14 cellular contexts compared by ENCODE assay signal in the genomic region with DNA sequence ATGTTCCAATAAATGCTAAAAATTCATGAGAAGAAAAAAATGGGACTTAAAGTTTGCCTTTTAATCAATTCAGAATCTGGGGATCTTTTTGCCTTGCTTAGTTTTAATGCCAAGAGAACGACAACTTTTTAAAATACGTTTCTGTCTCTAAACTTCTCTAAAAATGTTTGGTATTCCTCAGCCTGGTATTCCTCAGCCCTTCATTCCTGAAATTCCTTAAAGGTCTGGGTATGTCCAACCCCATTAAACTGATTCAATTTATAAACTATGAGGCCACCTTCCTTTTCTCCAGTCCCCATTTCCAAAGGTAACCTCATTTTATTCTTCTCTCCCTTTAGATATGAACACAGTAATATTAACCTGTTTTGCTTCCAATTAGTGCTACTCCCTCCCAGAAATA. TPM values are rescaled to one million over a fixed set of nuclear protein-coding genes. Genes with fewer than 3 reads are reported as not detected.
DNase-seq lines count a peak whose midpoint lies in the region; ATAC-seq and TF ChIP-seq lines count a peak whose summit lies in the region.
"Had no signal": no experiment of that assay in that cellular context is flagged by ENCODE, and none has a peak within 500 bp of the region (broad histone marks: within the 10 kb centered on the region; RNA-seq: fewer than 3 reads in every experiment).

No MANE protein-coding gene starts in this region.

- H3K4me3 Mint-ChIP-seq in endodermal cell (no peak overlapping the region), osteocyte (ENCODE audit: unreplicated experiment) (no peak overlapping the region)
- H3K4me3 Mint-ChIP-seq: activated CD8-positive, alpha-beta T cell treated with anti-CD3 and anti-CD28 coated beads for 36 hours; CD8-positive, alpha-beta memory T cell; naive thymus-derived CD4-positive, alpha-beta T cell had no signal

- peaks cover 35% of the 10 kb centered on the region for H3F3A ChIP-seq in PC-3 (ENCODE audit: low read length, unreplicated experiment)

- no peaks in the 10 kb centered on the region for H3K79me2 ChIP-seq in PC-3 (ENCODE audit: low read length)

- H3K9me2 ChIP-seq in PC-3 (replicated peaks; ENCODE audit: low read length) = no peaks in the 10 kb centered on the region

- H2AFZ ChIP-seq in PC-3 (ENCODE audit: low read length) = no peak overlapping the region

- DNase-seq in GM03348 (ENCODE audit: low spot score) = peak; percentile 31
- no peak for DNase-seq in PC-3
- no peak for DNase-seq in endodermal cell
- no peak for DNase-seq in osteocyte (ENCODE audit: extremely low spot score, unreplicated experiment)
- DNase-seq in stimulated activated CD4-positive, alpha-beta T cell treated with anti-CD3 and anti-CD28 coated beads, Interleukin-15, amount 100 ng/mL, for 24 hours = no peak
- no peak for DNase-seq in MG63
- no peak for DNase-seq in inferior parietal cortex (ENCODE audit: extremely low spot score)
- DNase-seq: activated CD8-positive, alpha-beta T cell treated with anti-CD3 and anti-CD28 coated beads for 36 hours; CD8-positive, alpha-beta memory T cell; naive thymus-derived CD4-positive, alpha-beta T cell; SHP77 treated with DMSO at 0.1 percent for 48 hours; stimulated activated CD4-positive, alpha-beta T cell treated with anti-CD3 and anti-CD28 coated beads, Interleukin-2, amount 100 ng/mL, for 48 hours; upper lobe of left lung had no signal

- BruUV-seq in PC-3 (replicated peaks; lab: Mats Ljungman, UMichigan) = no TSS peak

- ATAC-seq in PC-3 (no peak), GM21423 (IDR thresholded peaks at IDR 0.05; ENCODE audit: unreplicated experiment) (no peak)
- ATAC-seq: activated CD8-positive, alpha-beta T cell treated with anti-CD3 and anti-CD28 coated beads for 36 hours; naive thymus-derived CD4-positive, alpha-beta T cell had no signal

- 91 to 95% methylated on average over 2 of the region's 2 CpGs for WGBS in endodermal cell (ENCODE audit: insufficient coverage in 1 of 2, insufficient read length in 1 of 2), 2 experiments

- peak overlapping the region; percentile 66 for H3K4me2 ChIP-seq in PC-3 (ENCODE audit: low read length)

- H3K27me3 Mint-ChIP-seq in endodermal cell (ENCODE audit: insufficient read depth) = no peaks in the 10 kb centered on the region
- H3K27me3 Mint-ChIP-seq in osteocyte (ENCODE audit: unreplicated experiment) = no peaks in the 10 kb centered on the region
- H3K27me3 Mint-ChIP-seq: activated CD8-positive, alpha-beta T cell treated with anti-CD3 and anti-CD28 coated beads for 36 hours; CD8-positive, alpha-beta memory T cell; naive thymus-derived CD4-positive, alpha-beta T cell had no signal

- H3K36me3 Mint-ChIP-seq in endodermal cell (ENCODE audit: low read depth) (peaks cover 52% of the 10 kb centered on the region), osteocyte (ENCODE audit: unreplicated experiment) (peaks cover 3% of the 10 kb centered on the region)

- no peaks in the 10 kb centered on the region for H3K9me3 ChIP-seq in PC-3 (ENCODE audit: low read length)
- H3K9me3 ChIP-seq in endodermal cell (ENCODE audit: control insufficient read depth, low read length) = no peaks in the 10 kb centered on the region
- no peaks in the 10 kb centered on the region for H3K9me3 ChIP-seq in MG63
- H3K9me3 ChIP-seq: upper lobe of left lung had no signal

- H3K27ac Mint-ChIP-seq in endodermal cell (peak overlapping the region; percentile 76), osteocyte (ENCODE audit: unreplicated experiment) (peak overlapping the region; percentile 71)

- intact Hi-C loops in PC-3 (cut with micrococcal nuclease) = no loop called here

- POLR2A ChIA-PET in PC-3 (lab: Charles Lee; ENCODE audit: unreplicated experiment) = interaction anchor here (0.6 kb wide), 1 partner anchor 36 kb away, joined by 3 read pairs; the partner anchor contains the start of gene CDC42EP2

- peaks cover 61% of the 10 kb centered on the region for H3K36me3 ChIP-seq in PC-3 (ENCODE audit: low read depth, low read length)
- peaks cover 66% of the 10 kb centered on the region for H3K36me3 ChIP-seq in endodermal cell (ENCODE audit: control insufficient read depth, insufficient read depth, low read length)
- H3K36me3 ChIP-seq in MG63 = peaks cover 62% of the 10 kb centered on the region

- H3K4me1 Mint-ChIP-seq in endodermal cell = peaks cover 7% of the 10 kb centered on the region
- peaks cover 45% of the 10 kb centered on the region for H3K4me1 Mint-ChIP-seq in osteocyte (ENCODE audit: unreplicated experiment)

- no peaks in the 10 kb centered on the region for H3K27me3 ChIP-seq in PC-3 (ENCODE audit: low read length)
- H3K27me3 ChIP-seq in endodermal cell (ENCODE audit: control insufficient read depth, insufficient read depth, low read length, poor library complexity, severe bottlenecking) = no peaks in the 10 kb centered on the region
- H3K27me3 ChIP-seq in MG63 = no peaks in the 10 kb centered on the region
- H3K27me3 ChIP-seq: upper lobe of left lung had no signal

- no peaks in the 10 kb centered on the region for H4K20me1 ChIP-seq in PC-3 (ENCODE audit: low read length)

- no peak overlapping the region for H3K4me3 ChIP-seq in PC-3 (ENCODE audit: low read length)
- no peak overlapping the region for H3K4me3 ChIP-seq in endodermal cell (ENCODE audit: low read length)
- H3K4me3 ChIP-seq in MG63 = no peak overlapping the region
- H3K4me3 ChIP-seq: upper lobe of left lung had no signal

- H3K9me3 Mint-ChIP-seq in endodermal cell = no peaks in the 10 kb centered on the region
- no peaks in the 10 kb centered on the region for H3K9me3 Mint-ChIP-seq in osteocyte (ENCODE audit: unreplicated experiment)
- H3K9me3 Mint-ChIP-seq: activated CD8-positive, alpha-beta T cell treated with anti-CD3 and anti-CD28 coated beads for 36 hours; CD8-positive, alpha-beta memory T cell; naive thymus-derived CD4-positive, alpha-beta T cell had no signal

- H3K9ac ChIP-seq in PC-3 (ENCODE audit: low read length) = peak overlapping the region; percentile 76
- no peak overlapping the region for H3K9ac ChIP-seq in endodermal cell (ENCODE audit: extremely low read depth, low read length, poor library complexity, severe bottlenecking)

- H3K27ac ChIP-seq in PC-3 (ENCODE audit: low read length) (peak overlapping the region; percentile 96), endodermal cell (ENCODE audit: low read depth, low read length) (no peak overlapping the region)

- CTCF ChIA-PET in PC-3 (lab: Charles Lee) = no interaction called here

- H3K4me1 ChIP-seq in PC-3 (ENCODE audit: insufficient read depth, low read length) (peaks cover 60% of the 10 kb centered on the region), endodermal cell (ENCODE audit: control insufficient read depth, insufficient read depth, low read length) (no peaks in the 10 kb centered on the region)

- TF ChIP-seq CTCF in PC-3 (conservative IDR thresholded peaks at IDR 0.05; ENCODE audit: low read depth, low read length) (no peak), endodermal cell (conservative IDR thresholded peaks at IDR 0.05) (no peak), osteocyte (IDR thresholded peaks at IDR 0.05) (no peak)

RNA-seq across cellular contexts. Expression of gene POLA2, which starts 16.6 kb away (rescaled TPM):
- total RNA-seq in PC-3 (2014; rRNA removed) = 29.0 and 39.7 TPM in 2 replicates
- total RNA-seq in endodermal cell = 10 to 100 TPM; 42.2 to 65.0 TPM
- polyA plus RNA-seq in endodermal cell (2013, experiment 1 of 2) = 46.3 TPM
- 44.3 TPM for polyA plus RNA-seq in endodermal cell (2013, experiment 2 of 2)
- total RNA-seq in osteocyte = 5.9 and 9.3 TPM in 2 replicates
- 4.6 and 8.9 TPM in 2 replicates for total RNA-seq in MG63 (2014; rRNA removed; shearing (Covaris generic); ENCODE audit: low replicate concordance)

RNA-seq across cellular contexts. Expression of gene CDC42EP2, which starts 36.3 kb away (rescaled TPM):
- total RNA-seq in PC-3 (2014; rRNA removed) (16.6 and 25.7 TPM in 2 replicates), endodermal cell (1 to 10 TPM; 5.9 to 6.9 TPM), osteocyte (20.7 and 23.1 TPM in 2 replicates)
- 2.4 TPM for polyA plus RNA-seq in endodermal cell (2013, experiment 1 of 2)
- 1.5 TPM for polyA plus RNA-seq in endodermal cell (2013, experiment 2 of 2)
- total RNA-seq in MG63 (2014; rRNA removed; shearing (Covaris generic); ENCODE audit: low replicate concordance) = 10.3 and 19.1 TPM in 2 replicates
- polyA plus RNA-seq: CD8-positive, alpha-beta memory T cell; naive thymus-derived CD4-positive, alpha-beta T cell had no signal

RNA-seq across cellular contexts. Expression of gene DPF2, which starts 55.3 kb away (rescaled TPM):
- 45.8 and 63.1 TPM in 2 replicates for total RNA-seq in PC-3 (2014; rRNA removed)
- 10 to 100 TPM; 75.8 to 80.9 TPM for total RNA-seq in endodermal cell
- polyA plus RNA-seq in endodermal cell (2013, experiment 1 of 2) = 87.4 TPM
- polyA plus RNA-seq in endodermal cell (2013, experiment 2 of 2) = 76.9 TPM
- 57.7 and 74.9 TPM in 2 replicates for total RNA-seq in osteocyte
- 57.9 and 78.1 TPM in 2 replicates for total RNA-seq in MG63 (2014; rRNA removed; shearing (Covaris generic); ENCODE audit: low replicate concordance)
